1 cellular context compared by ENCODE assay signal in genomic region chr1:50973875-50974617, GRCh38.
TF ChIP-seq lines count a peak whose summit lies in the region.

No MANE protein-coding gene starts in this region.

TF ChIP-seq in IMR-90, 13 proteins besides CTCF, POLR2A, EP300 and RAD21 (continued from another document):
- TF ChIP-seq SMC3 (IDR thresholded peaks at IDR 0.05; ENCODE audit: low read depth, low read length) (no peak), NFE2L2 (IDR thresholded peaks at IDR 0.05; ENCODE audit: low read depth, low read length) (no peak), RCOR1 (IDR thresholded peaks at IDR 0.05; ENCODE audit: insufficient replicate concordance, low read length) (no peak)
- TF ChIP-seq, protein P1, sequence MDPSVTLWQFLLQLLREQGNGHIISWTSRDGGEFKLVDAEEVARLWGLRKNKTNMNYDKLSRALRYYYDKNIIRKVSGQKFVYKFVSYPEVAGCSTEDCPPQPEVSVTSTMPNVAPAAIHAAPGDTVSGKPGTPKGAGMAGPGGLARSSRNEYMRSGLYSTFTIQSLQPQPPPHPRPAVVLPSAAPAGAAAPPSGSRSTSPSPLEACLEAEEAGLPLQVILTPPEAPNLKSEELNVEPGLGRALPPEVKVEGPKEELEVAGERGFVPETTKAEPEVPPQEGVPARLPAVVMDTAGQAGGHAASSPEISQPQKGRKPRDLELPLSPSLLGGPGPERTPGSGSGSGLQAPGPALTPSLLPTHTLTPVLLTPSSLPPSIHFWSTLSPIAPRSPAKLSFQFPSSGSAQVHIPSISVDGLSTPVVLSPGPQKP (IDR thresholded peaks at IDR 0.05; ENCODE audit: borderline replicate concordance, low read depth, low read length) = no peak
